In the genomic region with DNA sequence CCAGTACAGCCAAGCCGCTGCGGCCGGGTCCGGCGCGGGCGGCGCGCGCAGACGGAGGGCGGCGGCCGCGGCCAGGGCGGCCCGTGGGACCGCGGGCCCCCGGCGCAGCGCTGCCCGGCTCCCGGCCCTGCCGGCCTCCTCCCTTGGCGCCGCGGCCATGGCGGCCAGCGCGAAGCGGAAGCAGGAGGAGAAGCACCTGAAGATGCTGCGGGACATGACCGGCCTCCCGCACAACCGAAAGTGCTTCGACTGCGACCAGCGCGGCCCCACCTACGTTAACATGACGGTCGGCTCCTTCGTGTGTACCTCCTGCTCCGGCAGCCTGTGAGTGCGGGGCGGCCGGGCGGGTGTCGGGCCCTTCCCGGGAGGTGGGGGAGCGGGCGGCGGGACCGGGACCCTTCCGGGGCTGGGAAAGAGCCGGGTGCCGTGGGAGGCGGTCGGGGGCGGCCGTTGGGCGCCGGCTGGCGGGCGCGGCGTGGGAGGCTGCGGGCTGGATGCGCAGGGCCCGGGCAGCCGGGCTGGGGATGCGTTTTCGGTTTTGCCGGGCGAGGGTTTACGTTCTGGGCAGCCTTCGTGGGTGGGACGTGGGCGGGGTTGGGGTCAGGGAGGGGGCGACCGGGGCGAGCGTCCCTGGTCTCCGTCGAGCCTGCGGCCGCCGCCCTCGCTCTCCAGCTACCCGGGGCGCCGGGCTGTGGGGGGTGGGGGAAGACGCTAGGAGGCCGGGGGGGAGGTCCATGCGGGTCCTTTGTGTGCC, we compare ENCODE assay signal across 8 cellular contexts. TPM values are rescaled to one million over a fixed set of nuclear protein-coding genes. Genes with fewer than 3 reads are reported as not detected.
DNase-seq lines count a peak whose midpoint lies in the region; ATAC-seq and TF ChIP-seq lines count a peak whose summit lies in the region.

No MANE protein-coding gene starts in this region.

- H3K9me3 ChIP-seq in DND-41 (ENCODE audit: insufficient read depth, low read length, severe bottlenecking): no peaks in the 10 kb centered on the region
- no peaks in the 10 kb centered on the region for H3K9me3 ChIP-seq in endocrine pancreas (ENCODE audit: control insufficient read depth, low read length)

- no peaks in the 10 kb centered on the region for H3K27me3 Mint-ChIP-seq in mesothelial cell of epicardium (ENCODE audit: low read depth)

- H3K36me3 ChIP-seq in DND-41 (ENCODE audit: insufficient read depth, low read length) (no peaks in the 10 kb centered on the region), endocrine pancreas (ENCODE audit: control insufficient read depth, insufficient read depth, low read length) (no peaks in the 10 kb centered on the region)

- peak; percentile 65 for DNase-seq in DND-41
- DNase-seq in activated CD4-positive, alpha-beta T cell treated with anti-CD3 and anti-CD28 coated beads for 4 hours: peak; percentile 44 to 66
- DNase-seq in mesothelial cell of epicardium (ENCODE audit: low spot score in 2 of 2, unreplicated experiment in 2 of 2): peak in 1 of 2 experiments; percentile 58
- DNase-seq in substantia nigra (lab: John Stamatoyannopoulos, UW): peak in 22 of 49 donors; percentile 6 to 61 (median 44)
- no peak for DNase-seq in NCI-H1048 (lab: John Stamatoyannopoulos, UW)

- H3K27ac Mint-ChIP-seq in mesothelial cell of epicardium: peak overlapping the region; percentile 47

- no peaks in the 10 kb centered on the region for H3K9me3 Mint-ChIP-seq in mesothelial cell of epicardium

- H3K36me3 Mint-ChIP-seq in mesothelial cell of epicardium: no peaks in the 10 kb centered on the region

- H3K4me3 ChIP-seq in DND-41 (ENCODE audit: low read depth in 1 of 2, low read length in 2 of 2) (peak overlapping the region; percentile 95 to 99), endocrine pancreas (ENCODE audit: control insufficient read depth, insufficient read depth, low read length) (no peak overlapping the region)

- peak; percentile 77 for ATAC-seq in DND-41 (ENCODE audit: insufficient read depth, low read depth)
- ATAC-seq in GM21367 (IDR thresholded peaks at IDR 0.05; ENCODE audit: unreplicated experiment): peak; percentile 52
- peak; percentile 68 for ATAC-seq in HG03571 (IDR thresholded peaks at IDR 0.05; ENCODE audit: unreplicated experiment)

- H3K4me2 ChIP-seq in DND-41 (ENCODE audit: insufficient read depth, low read length): peak overlapping the region; percentile 72

- H3K27ac ChIP-seq in DND-41 (ENCODE audit: low read length) (peak overlapping the region; percentile 76), substantia nigra (ENCODE audit: low read depth, low read length, poor library complexity, severe bottlenecking) (peak overlapping the region; percentile 70)

- peaks cover 22% of the 10 kb centered on the region for H3K4me1 Mint-ChIP-seq in mesothelial cell of epicardium

- H3K79me2 ChIP-seq in DND-41 (ENCODE audit: insufficient read depth, low read length): peaks cover 55% of the 10 kb centered on the region

- peak overlapping the region; percentile 78 for H3K9ac ChIP-seq in DND-41 (ENCODE audit: low read depth, low read length)
- peak overlapping the region; percentile 88 for H3K9ac ChIP-seq in endocrine pancreas (ENCODE audit: control insufficient read depth, insufficient read depth, low read length)

- H3K4me1 ChIP-seq in DND-41 (ENCODE audit: insufficient read depth, low read length) (peaks cover 25% of the 10 kb centered on the region), endocrine pancreas (ENCODE audit: control insufficient read depth, insufficient read depth, low read length) (peaks cover 16% of the 10 kb centered on the region)

- peaks cover 44% of the 10 kb centered on the region for H4K20me1 ChIP-seq in DND-41 (ENCODE audit: insufficient read depth, low read length)

- TF ChIP-seq CTCF in DND-41 (IDR thresholded peaks at IDR 0.05; ENCODE audit: borderline replicate concordance, extremely low read depth, low read length, poor library complexity, severe bottlenecking) (no peak), mesothelial cell of epicardium (IDR thresholded peaks at IDR 0.05; ENCODE audit: unreplicated experiment) (no peak)

- peak overlapping the region; percentile 76 for H3K4me3 Mint-ChIP-seq in mesothelial cell of epicardium

- peak overlapping the region; percentile 77 for H2AFZ ChIP-seq in DND-41 (ENCODE audit: low read depth, low read length)

- H3K27me3 ChIP-seq in DND-41 (ENCODE audit: insufficient read depth, low read length, poor library complexity): no peaks in the 10 kb centered on the region
- H3K27me3 ChIP-seq in endocrine pancreas (ENCODE audit: control insufficient read depth, insufficient read depth, low read length): no peaks in the 10 kb centered on the region

RNA-seq across cellular contexts. Expression of a gene that starts 0.5 kb away (rescaled TPM):
- 59.3 to 62.5 TPM (median 60.9 TPM) in 3 replicates for total RNA-seq in mesothelial cell of epicardium
